ENCODE assay signal across 22 cellular contexts in the genomic region with DNA sequence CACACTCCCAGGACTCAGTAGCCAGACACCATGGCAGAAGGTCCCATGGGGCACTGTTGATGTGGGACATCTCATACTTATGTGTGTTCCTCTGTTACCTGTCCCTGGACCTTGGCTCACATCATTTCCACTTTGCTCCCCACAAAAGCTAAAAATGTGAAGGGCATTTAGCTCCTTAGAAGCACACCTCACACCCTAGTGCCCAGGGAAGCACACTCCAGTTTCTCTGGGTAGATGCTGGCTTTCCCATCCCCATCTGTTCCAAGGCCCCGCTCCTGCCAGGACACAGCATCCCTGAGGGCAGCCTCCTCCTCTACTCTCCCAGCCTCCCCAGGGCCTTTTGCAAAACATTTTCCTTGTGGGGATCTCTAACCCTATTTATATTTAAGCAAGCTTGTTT.
"Had no signal": no experiment of that assay in that cellular context is flagged by ENCODE, and none has a peak within 500 bp of the region (broad histone marks: within the 10 kb centered on the region; RNA-seq: fewer than 3 reads in every experiment).

No MANE protein-coding gene starts in this region.

- H3K36me3 Mint-ChIP-seq: immature natural killer cell, mesothelial cell of epicardium had no signal

- H3K4me3 Mint-ChIP-seq: dendritic cell treated with granulocyte-macrophage colony-stimulating factor and Interleukin-4, amounts not matched to agents 40 ng/mL and 50 ng/mL, for 4 days; effector memory CD8-positive, alpha-beta T cell; endodermal cell; immature natural killer cell; mesothelial cell of epicardium had no signal

- H3K27me3 ChIP-seq: colonic mucosa, foreskin keratinocyte had no signal

- DNase-seq: colonic mucosa; cortex of kidney; effector CD8-positive, alpha-beta T cell; effector memory CD8-positive, alpha-beta T cell; endodermal cell; erythroblast; heart left ventricle; hypothalamus; immature natural killer cell; left cardiac atrium; left lung; left ventricle myocardium superior; lower lobe of right lung; mesenchymal stem cell; mucosa of descending colon had no signal

- H3K4me1 Mint-ChIP-seq: immature natural killer cell had no signal

- H3K9me3 Mint-ChIP-seq: endodermal cell, mesothelial cell of epicardium had no signal

- H3K9me3 ChIP-seq: colonic mucosa, gastroesophageal sphincter, lower lobe of right lung, mucosa of descending colon had no signal

- H3K36me3 ChIP-seq: colonic mucosa, gastroesophageal sphincter, heart left ventricle, left lung, lower lobe of right lung had no signal

- H3K27ac ChIP-seq: colonic mucosa, epithelial cell of prostate, foreskin keratinocyte, gastroesophageal sphincter, hepatocyte, left lung, lower lobe of right lung had no signal

- H3K4me1 ChIP-seq: colonic mucosa, foreskin keratinocyte, left lung had no signal

- H3K27ac Mint-ChIP-seq: dendritic cell treated with granulocyte-macrophage colony-stimulating factor and Interleukin-4, amounts not matched to agents 40 ng/mL and 50 ng/mL, for 4 days; effector memory CD8-positive, alpha-beta T cell; endodermal cell; immature natural killer cell; mesothelial cell of epicardium had no signal

- H3K27me3 Mint-ChIP-seq: dendritic cell treated with granulocyte-macrophage colony-stimulating factor and Interleukin-4, amounts not matched to agents 40 ng/mL and 50 ng/mL, for 4 days; effector memory CD8-positive, alpha-beta T cell had no signal

- H3K4me3 ChIP-seq: colonic mucosa, gastroesophageal sphincter, heart left ventricle, hepatocyte, left lung, lower lobe of right lung, mucosa of descending colon had no signal

- ATAC-seq: effector memory CD8-positive, alpha-beta T cell; esophagus mucosa; gastroesophageal sphincter; heart left ventricle; left cardiac atrium; left lung; left ventricle myocardium superior; lower lobe of right lung; mucosa of descending colon had no signal
